In genomic region chr1:42403880-42404400, GRCh38 we compare ENCODE assay signal across 24 cellular contexts. TPM values are rescaled to one million over a fixed set of nuclear protein-coding genes. Genes with fewer than 3 reads are reported as not detected.
DNase-seq lines count a peak whose midpoint lies in the region; ATAC-seq and TF ChIP-seq lines count a peak whose summit lies in the region.
"Had no signal": no experiment of that assay in that cellular context is flagged by ENCODE, and none has a peak within 500 bp of the region (broad histone marks: within the 10 kb centered on the region; RNA-seq: fewer than 3 reads in every experiment).

No MANE protein-coding gene starts in this region.

- no CpG with 5 or more reads among the region's 1 CpG for WGBS in SK-N-SH (ENCODE audit: low lambda C conversion rate)

- H3K36me3 ChIP-seq in SK-N-SH (replicated peaks in 1 of 2; ENCODE audit: control insufficient read depth in 1 of 2, insufficient read depth in 2 of 2, low read length in 1 of 2), result no peaks in the 10 kb centered on the region
- no peaks in the 10 kb centered on the region for H3K36me3 ChIP-seq in Loucy (ENCODE audit: insufficient read depth, low read length)
- H3K36me3 ChIP-seq in osteoblast (ENCODE audit: insufficient read depth, low read length), result no peaks in the 10 kb centered on the region
- H3K36me3 ChIP-seq: thoracic aorta had no signal

- H3K9me2 ChIP-seq in SK-N-SH, result no peaks in the 10 kb centered on the region
- H3K9me2 ChIP-seq in Loucy (replicated peaks; ENCODE audit: low read depth, low read length), result no peaks in the 10 kb centered on the region

- H3K27me3 ChIP-seq in SK-N-SH (ENCODE audit: insufficient read depth) (no peaks in the 10 kb centered on the region; the same call in 1 of the 2 replicates), Loucy (ENCODE audit: insufficient read depth, low read length, poor library complexity, severe bottlenecking) (no peaks in the 10 kb centered on the region), osteoblast (ENCODE audit: insufficient read depth, low read length) (peaks cover 13% of the 10 kb centered on the region)

- TF ChIP-seq CTCF in SK-N-SH (IDR thresholded peaks at IDR 0.05) (peak; percentile 17; the same call in 1 of the 2 replicates), Loucy (conservative IDR thresholded peaks at IDR 0.05; ENCODE audit: low read length) (peak; percentile 34), cardiac fibroblast (IDR thresholded peaks at IDR 0.05; ENCODE audit: low read depth, low read length) (peak; percentile 3), osteoblast (IDR thresholded peaks at IDR 0.05; ENCODE audit: extremely low read depth, low read depth, low read length) (peak; percentile 33)

- H3F3A ChIP-seq in SK-N-SH (replicated peaks; ENCODE audit: insufficient read depth) (no peaks in the 10 kb centered on the region), Loucy (ENCODE audit: low read depth) (no peaks in the 10 kb centered on the region)

- H3K4me1 ChIP-seq in SK-N-SH (ENCODE audit: control insufficient read depth in 1 of 2, insufficient read depth in 2 of 2, low read depth in 1 of 2, low read length in 1 of 2) (no peaks in the 10 kb centered on the region), Loucy (ENCODE audit: insufficient read depth, low read length, poor library complexity, severe bottlenecking) (no peaks in the 10 kb centered on the region), osteoblast (ENCODE audit: insufficient read depth, low read length) (no peaks in the 10 kb centered on the region)

- H3K79me2 ChIP-seq in SK-N-SH (ENCODE audit: insufficient read depth), result no peaks in the 10 kb centered on the region
- H3K79me2 ChIP-seq in Loucy (ENCODE audit: insufficient read depth, low read length), result no peaks in the 10 kb centered on the region
- H3K79me2 ChIP-seq in osteoblast (ENCODE audit: insufficient read depth, low read length), result no peaks in the 10 kb centered on the region

- no peak overlapping the region for H3K4me3 ChIP-seq in SK-N-SH (ENCODE audit: low read depth in 2 of 2, low read length in 1 of 2)
- no peak overlapping the region for H3K4me3 ChIP-seq in Loucy (ENCODE audit: low read length, poor library complexity, severe bottlenecking)
- no peak overlapping the region for H3K4me3 ChIP-seq in cardiac fibroblast (replicated peaks in 1 of 2; ENCODE audit: low read depth in 2 of 2, low read length in 2 of 2)
- no peak overlapping the region for H3K4me3 ChIP-seq in osteoblast (ENCODE audit: insufficient read depth, low read length)
- H3K4me3 ChIP-seq: SK-N-MC, thoracic aorta had no signal

- POLR2A ChIA-PET in SK-N-SH (lab: Yijun Ruan, JAX), result no interaction called here

- CTCF ChIA-PET in SK-N-SH (lab: Yijun Ruan, JAX), result interaction anchor here (0.7 to 1.0 kb wide), 4 partner anchors 16 to 139 kb away, joined by 3 read pairs; no protein-coding TSS in a partner anchor

- no peaks in the 10 kb centered on the region for H3K9me3 ChIP-seq in SK-N-SH
- no peaks in the 10 kb centered on the region for H3K9me3 ChIP-seq in Loucy (ENCODE audit: insufficient read depth, low read depth, low read length)
- no peaks in the 10 kb centered on the region for H3K9me3 ChIP-seq in osteoblast (ENCODE audit: low read depth, low read length)
- H3K9me3 ChIP-seq: thoracic aorta had no signal

- peak; percentile 25; the same call in 1 of the 2 replicates for TF ChIP-seq RAD21 in SK-N-SH (IDR thresholded peaks at IDR 0.05; ENCODE audit: low read length)

- H3K9ac ChIP-seq in SK-N-SH (no peak overlapping the region), Loucy (ENCODE audit: low read depth, low read length, poor library complexity, severe bottlenecking) (no peak overlapping the region)

- H2AFZ ChIP-seq in SK-N-SH (ENCODE audit: low read depth) (no peak overlapping the region), Loucy (ENCODE audit: low read length) (no peak overlapping the region), osteoblast (ENCODE audit: low read length) (no peak overlapping the region)

- no peak for TF ChIP-seq EP300 in SK-N-SH (IDR thresholded peaks at IDR 0.05; ENCODE audit: borderline replicate concordance in 1 of 2, low read depth in 1 of 2, low read length in 1 of 2)

- H4K20me1 ChIP-seq in SK-N-SH (ENCODE audit: insufficient read depth) (no peaks in the 10 kb centered on the region), Loucy (ENCODE audit: insufficient read depth, low read length, poor library complexity, severe bottlenecking) (no peaks in the 10 kb centered on the region), osteoblast (ENCODE audit: insufficient read depth, low read length) (no peaks in the 10 kb centered on the region)

- ATAC-seq in SK-N-SH treated with all-trans-retinoic acid at 6 μM for 48 hours, result no peak
- no peak for ATAC-seq in GM19023 (IDR thresholded peaks at IDR 0.05; ENCODE audit: unreplicated experiment)
- ATAC-seq: stimulated activated effector memory CD8-positive, alpha-beta T cell treated with anti-CD3 and anti-CD28 coated beads, Interleukin-12 subunit alpha, Interleukin-12 subunit beta, amount 100 ng/mL, for 72 hours had no signal

- H3K27ac ChIP-seq in SK-N-SH (ENCODE audit: low read depth in 2 of 2, low read length in 1 of 2) (no peak overlapping the region), osteoblast (ENCODE audit: low read depth, low read length) (no peak overlapping the region)
- H3K27ac ChIP-seq: HL-60, SK-N-MC, thoracic aorta had no signal

- H3K4me2 ChIP-seq in SK-N-SH, result no peak overlapping the region
- no peak overlapping the region for H3K4me2 ChIP-seq in Loucy (ENCODE audit: low read depth, low read length, poor library complexity, severe bottlenecking)
- no peak overlapping the region for H3K4me2 ChIP-seq in osteoblast (ENCODE audit: insufficient read depth, low read length)

- DNase-seq in SK-N-SH, result peak; percentile 9
- no peak for DNase-seq in cardiac fibroblast (ENCODE audit: low read depth in 2 of 2)
- DNase-seq in osteoblast (ENCODE audit: insufficient read length, low spot score, missing footprints), result peak; percentile 61
- no peak for DNase-seq in erythroblast (lab: John Stamatoyannopoulos, UW)
- no peak for DNase-seq in NCI-H524 treated with DMSO at 0.1 percent for 48 hours (lab: John Stamatoyannopoulos, UW)
- DNase-seq: activated CD4-positive, alpha-beta T cell treated with anti-CD3 and anti-CD28 coated beads, Interleukin-2, amount 50 U/mL, for 4 hours; activated CD8-positive, alpha-beta memory T cell treated with anti-CD3 and anti-CD28 coated beads, Interleukin-2, amount 50 U/mL, for 48 hours; activated gamma-delta T cell; cortex of kidney; DMS79; HCEC 1CT; NCI-H1694; NCI-H2227 treated with DMSO at 0.1 percent for 48 hours; NK-92 treated with Interleukin-12 subunit alpha and Interleukin-12 subunit beta, amount 100 ng/mL, for 24 hours had no signal

- no peak for TF ChIP-seq POLR2A in erythroblast (IDR thresholded peaks at IDR 0.05; ENCODE audit: low read length)

TF ChIP-seq in SK-N-SH, 30 proteins besides CTCF, POLR2A, EP300 and RAD21:
- TF ChIP-seq EZH2phosphoT487 (IDR thresholded peaks at IDR 0.05; ENCODE audit: borderline replicate concordance, low read depth), result no peak
- TF ChIP-seq RCOR1 (IDR thresholded peaks at IDR 0.05; ENCODE audit: low read length), result no peak
- no peak for TF ChIP-seq NRF1 (IDR thresholded peaks at IDR 0.05; ENCODE audit: low read depth, low read length)

TF ChIP-seq in SK-N-SH treated with all-trans-retinoic acid at 6 μM for 48 hours, 23 proteins besides CTCF, POLR2A, EP300 and RAD21:
- no peak for TF ChIP-seq ZC3H10 (CRISPR knock-in tag; IDR thresholded peaks at IDR 0.05)

RNA-seq across cellular contexts. Expression of gene RIMKLA, which starts 23.3 kb away (rescaled TPM):
- 0.08 and 0.13 TPM in 2 replicates for polyA plus RNA-seq in SK-N-SH (2012; rRNA removed)
- 0.12 and 0.20 TPM in 2 replicates for polyA plus RNA-seq in SK-N-SH (2012; cell fraction: cytosol; rRNA removed)
- 0.04 TPM in 2 replicates for polyA plus RNA-seq in SK-N-SH (2012; cell fraction: nucleus; rRNA removed)
- not detected in 2 replicates for total RNA-seq in osteoblast
- total RNA-seq: bronchial epithelial cell had no signal
- polyA plus RNA-seq: CD14-positive monocyte, IgD-negative memory B cell had no signal

RNA-seq across cellular contexts. Expression of gene ZMYND12, which starts 51.9 kb away (rescaled TPM):
- 0.18 and 0.45 TPM in 2 replicates for polyA plus RNA-seq in SK-N-SH (2012; rRNA removed)
- polyA plus RNA-seq in SK-N-SH (2012; cell fraction: cytosol; rRNA removed), result 0.29 and 0.45 TPM in 2 replicates
- polyA plus RNA-seq in SK-N-SH (2012; cell fraction: nucleus; rRNA removed), result 0.15 and 0.46 TPM in 2 replicates
- total RNA-seq in osteoblast, result 0.88 and 3.3 TPM in 2 replicates

RNA-seq across cellular contexts. Expression of gene PPCS, which starts 52.4 kb away (rescaled TPM):
- 25.9 and 40.0 TPM in 2 replicates for polyA plus RNA-seq in SK-N-SH (2012; rRNA removed)
- 33.4 and 39.2 TPM in 2 replicates for polyA plus RNA-seq in SK-N-SH (2012; cell fraction: cytosol; rRNA removed)
- polyA plus RNA-seq in SK-N-SH (2012; cell fraction: nucleus; rRNA removed), result 44.4 and 77.9 TPM in 2 replicates
- 64.4 and 72.2 TPM in 2 replicates for total RNA-seq in osteoblast

RNA-seq across cellular contexts. Expression of gene CCDC30, which starts 59.1 kb away (rescaled TPM):
- polyA plus RNA-seq in SK-N-SH (2012; rRNA removed), result 0.94 and 1.4 TPM in 2 replicates
- 0.71 and 1.2 TPM in 2 replicates for polyA plus RNA-seq in SK-N-SH (2012; cell fraction: cytosol; rRNA removed)
- 4.2 TPM in 2 replicates for polyA plus RNA-seq in SK-N-SH (2012; cell fraction: nucleus; rRNA removed)
- total RNA-seq in osteoblast, result 4.0 and 4.7 TPM in 2 replicates

Comparison
In these comparisons a context has a peak if more than half of its experiments do, and no peak if none do; other contexts are left out.
1. DNase-seq: peak in SK-N-SH (single experiment) and osteoblast (single experiment); none in cardiac fibroblast (0 of 2), erythroblast (0 of 2) and NCI-H524 treated with DMSO at 0.1 percent for 48 hours (single experiment).
2. Peak in every context shown above with its lines, with median percentiles within 50 percentile points of each other: CTCF ChIP-seq.